ENCODE assay signal across 1 cellular context in genomic region chr5:65722575-65723424, GRCh38.
TF ChIP-seq lines count a peak whose summit lies in the region.

No MANE protein-coding gene starts in this region.

TF ChIP-seq in HepG2, 621 proteins besides CTCF, POLR2A, EP300 and RAD21 (continued from another document):
- TF ChIP-seq ZNF710 (CRISPR knock-in tag; IDR thresholded peaks at IDR 0.05; ENCODE audit: borderline replicate concordance): 0 out of 2 replicates have a peak, but pooled peaks have one; percentile 33
- TF ChIP-seq ZNF83 (CRISPR knock-in tag; IDR thresholded peaks at IDR 0.05; ENCODE audit: borderline replicate concordance): no peak
- TF ChIP-seq RBM22 (optimal IDR thresholded peaks at IDR 0.05; ENCODE audit: low read length): no peak
- no peak for TF ChIP-seq LCORL (IDR thresholded peaks at IDR 0.05)
- TF ChIP-seq LCORL (CRISPR knock-in tag; IDR thresholded peaks at IDR 0.05): peak; percentile 33; the same call in 1 of the 2 replicates
- TF ChIP-seq, protein P1, sequence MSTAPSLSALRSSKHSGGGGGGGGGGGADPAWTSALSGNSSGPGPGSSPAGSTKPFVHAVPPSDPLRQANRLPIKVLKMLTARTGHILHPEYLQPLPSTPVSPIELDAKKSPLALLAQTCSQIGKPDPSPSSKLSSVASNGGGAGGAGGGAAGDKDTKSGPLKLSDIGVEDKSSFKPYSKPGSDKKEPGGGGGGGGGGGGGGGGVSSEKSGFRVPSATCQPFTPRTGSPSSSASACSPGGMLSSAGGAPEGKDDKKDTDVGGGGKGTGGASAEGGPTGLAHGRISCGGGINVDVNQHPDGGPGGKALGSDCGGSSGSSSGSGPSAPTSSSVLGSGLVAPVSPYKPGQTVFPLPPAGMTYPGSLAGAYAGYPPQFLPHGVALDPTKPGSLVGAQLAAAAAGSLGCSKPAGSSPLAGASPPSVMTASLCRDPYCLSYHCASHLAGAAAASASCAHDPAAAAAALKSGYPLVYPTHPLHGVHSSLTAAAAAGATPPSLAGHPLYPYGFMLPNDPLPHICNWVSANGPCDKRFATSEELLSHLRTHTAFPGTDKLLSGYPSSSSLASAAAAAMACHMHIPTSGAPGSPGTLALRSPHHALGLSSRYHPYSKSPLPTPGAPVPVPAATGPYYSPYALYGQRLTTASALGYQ (CRISPR knock-in tag; IDR thresholded peaks at IDR 0.05): no peak
- TF ChIP-seq TERF1 (CRISPR knock-in tag; IDR thresholded peaks at IDR 0.05): no peak
- no peak for TF ChIP-seq HNRNPK (IDR thresholded peaks at IDR 0.05; ENCODE audit: low read depth, low read length, poor library complexity, severe bottlenecking)
- TF ChIP-seq, protein P2, sequence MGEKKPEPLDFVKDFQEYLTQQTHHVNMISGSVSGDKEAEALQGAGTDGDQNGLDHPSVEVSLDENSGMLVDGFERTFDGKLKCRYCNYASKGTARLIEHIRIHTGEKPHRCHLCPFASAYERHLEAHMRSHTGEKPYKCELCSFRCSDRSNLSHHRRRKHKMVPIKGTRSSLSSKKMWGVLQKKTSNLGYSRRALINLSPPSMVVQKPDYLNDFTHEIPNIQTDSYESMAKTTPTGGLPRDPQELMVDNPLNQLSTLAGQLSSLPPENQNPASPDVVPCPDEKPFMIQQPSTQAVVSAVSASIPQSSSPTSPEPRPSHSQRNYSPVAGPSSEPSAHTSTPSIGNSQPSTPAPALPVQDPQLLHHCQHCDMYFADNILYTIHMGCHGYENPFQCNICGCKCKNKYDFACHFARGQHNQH (CRISPR knock-in tag; IDR thresholded peaks at IDR 0.05): 0 out of 2 replicates have a peak, but pooled peaks have one; percentile 7
- TF ChIP-seq, protein P3, sequence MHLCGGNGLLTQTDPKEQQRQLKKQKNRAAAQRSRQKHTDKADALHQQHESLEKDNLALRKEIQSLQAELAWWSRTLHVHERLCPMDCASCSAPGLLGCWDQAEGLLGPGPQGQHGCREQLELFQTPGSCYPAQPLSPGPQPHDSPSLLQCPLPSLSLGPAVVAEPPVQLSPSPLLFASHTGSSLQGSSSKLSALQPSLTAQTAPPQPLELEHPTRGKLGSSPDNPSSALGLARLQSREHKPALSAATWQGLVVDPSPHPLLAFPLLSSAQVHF (CRISPR knock-in tag; IDR thresholded peaks at IDR 0.05): no peak
- no peak for TF ChIP-seq HOMEZ (CRISPR knock-in tag; IDR thresholded peaks at IDR 0.05; ENCODE audit: low read depth)
- TF ChIP-seq ZNF841 (CRISPR knock-in tag; IDR thresholded peaks at IDR 0.05; ENCODE audit: borderline replicate concordance): no peak
